Comparison of ENCODE assay signal across 8 cellular contexts in the genomic region with DNA sequence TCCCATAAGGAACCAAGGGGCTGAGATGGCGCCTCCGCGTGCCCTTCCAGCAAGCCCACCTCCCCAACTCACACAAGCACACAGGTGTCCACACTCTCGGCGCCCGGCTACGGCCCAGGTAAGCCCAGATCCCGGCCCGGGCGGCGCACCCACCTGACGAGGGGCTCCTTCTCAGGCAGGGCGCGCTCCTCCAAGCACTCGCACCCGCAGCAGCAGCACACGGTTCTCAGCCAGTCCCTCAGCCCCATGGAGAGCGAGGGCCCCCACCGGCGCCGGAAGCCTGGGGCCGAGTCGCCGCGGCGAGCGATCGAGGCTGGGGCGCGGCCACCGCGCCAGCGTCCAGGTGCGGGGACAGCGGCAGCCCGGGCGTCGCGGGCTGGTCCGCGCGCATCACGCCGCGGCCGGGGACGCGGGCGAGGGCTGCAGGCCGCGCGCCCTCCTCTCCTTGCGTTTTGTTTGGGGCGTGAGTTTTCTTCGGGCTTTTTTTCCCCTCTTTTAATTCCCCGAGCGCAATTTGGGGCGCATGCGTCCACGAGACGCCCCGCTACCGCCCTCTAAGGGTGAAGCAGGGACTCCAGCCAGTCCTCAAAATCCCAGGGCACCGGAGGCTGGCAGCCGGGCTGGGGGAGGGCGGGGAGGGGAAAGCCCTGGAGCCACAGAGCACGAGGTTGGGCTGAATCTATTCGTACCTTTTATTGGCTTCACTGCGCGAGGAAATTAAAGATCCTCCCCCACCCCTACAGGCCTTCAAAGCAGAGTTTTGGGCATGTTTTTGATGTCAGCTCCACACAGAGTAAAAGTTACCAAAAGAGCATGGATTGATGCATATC.
DNase-seq lines count a peak whose midpoint lies in the region; ATAC-seq, FAIRE-seq and TF ChIP-seq lines count a peak whose summit lies in the region.

A gene with protein sequence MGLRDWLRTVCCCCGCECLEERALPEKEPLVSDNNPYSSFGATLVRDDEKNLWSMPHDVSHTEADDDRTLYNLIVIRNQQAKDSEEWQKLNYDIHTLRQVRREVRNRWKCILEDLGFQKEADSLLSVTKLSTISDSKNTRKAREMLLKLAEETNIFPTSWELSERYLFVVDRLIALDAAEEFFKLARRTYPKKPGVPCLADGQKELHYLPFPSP (minus strand): TSS at position 472 of the 830 bp plus-strand sequence. CDS start 224 bp downstream, at position 248.

- no peak for TF ChIP-seq POLR2A in erythroblast (IDR thresholded peaks at IDR 0.05; ENCODE audit: low read length)

- ATAC-seq in GM21447 (IDR thresholded peaks at IDR 0.05; ENCODE audit: unreplicated experiment), result peak; percentile 34

- TF ChIP-seq CTCF in D721Med (IDR thresholded peaks at IDR 0.05; ENCODE audit: insufficient read depth, missing control alignments), result peak; percentile 59
- TF ChIP-seq CTCF in OCI-LY3 (IDR thresholded peaks at IDR 0.05; ENCODE audit: low read depth, low read length), result peak; percentile 43

- H3K9ac ChIP-seq in HUES48 (ENCODE audit: low read depth, low read length) (peak within 1 kb of the TSS; percentile 93), OCI-LY3 (ENCODE audit: low read length) (peak within 1 kb of the TSS; percentile 97), mucosa of stomach (ENCODE audit: low read length) (peak within 1 kb of the TSS; percentile 85)

- H3K36me3 ChIP-seq in HUES48 (ENCODE audit: control insufficient read depth, insufficient read depth, low read length) (no peaks in the 10 kb centered on the region), OCI-LY3 (replicated peaks; ENCODE audit: low read depth, low read length) (peaks cover 12% of the 10 kb centered on the region), mucosa of stomach (ENCODE audit: control insufficient read depth, insufficient read depth, low read length) (no peaks in the 10 kb centered on the region)

- H3K4me1 ChIP-seq in HUES48 (ENCODE audit: control insufficient read depth, insufficient read depth, low read length), result peaks cover 2% of the 10 kb centered on the region; the same call in 1 of the 2 replicates
- H3K4me1 ChIP-seq in OCI-LY3 (ENCODE audit: low read length), result peaks cover 64% of the 10 kb centered on the region
- H3K4me1 ChIP-seq in mucosa of stomach (ENCODE audit: control insufficient read depth, insufficient read depth, low read length), result no peaks in the 10 kb centered on the region

- H4K20me1 ChIP-seq in OCI-LY3 (ENCODE audit: insufficient read depth, low read length), result peaks cover 18% of the 10 kb centered on the region

- H2AFZ ChIP-seq in OCI-LY3 (ENCODE audit: low read depth, low read length), result no peak within 1 kb of the TSS

- H3K4me2 ChIP-seq in OCI-LY3 (ENCODE audit: low read length), result peak within 1 kb of the TSS; percentile 95

- peak; percentile 64 for DNase-seq in D721Med (ENCODE audit: insufficient read length, low spot score)
- peak; percentile 81 for DNase-seq in activated T-cell treated with anti-CD3 and anti-CD28 coated beads for 24 hours (ENCODE audit: low read depth)
- DNase-seq in erythroblast (lab: John Stamatoyannopoulos, UW), result peak; percentile 82 to 85
- DNase-seq in stimulated activated CD8-positive, alpha-beta memory T cell treated with anti-CD3 and anti-CD28 coated beads, Interleukin-4, amount 100 ng/mL, for 4 hours (ENCODE audit: low read depth in 2 of 2, low spot score in 1 of 2), result peak; percentile 61 to 66

- H3K9me3 ChIP-seq in HUES48 (ENCODE audit: control insufficient read depth, insufficient read depth, low read length) (no peaks in the 10 kb centered on the region), OCI-LY3 (ENCODE audit: insufficient read depth, low read length) (no peaks in the 10 kb centered on the region), mucosa of stomach (ENCODE audit: control insufficient read depth, low read length) (no peaks in the 10 kb centered on the region)

- no peaks in the 10 kb centered on the region for H3K27me3 ChIP-seq in HUES48 (ENCODE audit: control insufficient read depth, insufficient read depth, low read length)
- no peaks in the 10 kb centered on the region for H3K27me3 ChIP-seq in OCI-LY3 (ENCODE audit: low read depth, low read length)
- H3K27me3 ChIP-seq in mucosa of stomach (ENCODE audit: control insufficient read depth, insufficient read depth, low read length), result no peaks in the 10 kb centered on the region

- H3K27ac ChIP-seq in HUES48 (ENCODE audit: low read depth, low read length) (peak within 1 kb of the TSS; percentile 68), OCI-LY3 (ENCODE audit: low read length) (peak within 1 kb of the TSS; percentile 85)

- H3K79me2 ChIP-seq in OCI-LY3 (ENCODE audit: low read length), result peaks cover 64% of the 10 kb centered on the region

- no peak for FAIRE-seq in D721Med (lab: Jason Lieb, UNC)

- peak within 1 kb of the TSS; percentile 88 for H3K4me3 ChIP-seq in HUES48 (ENCODE audit: low read depth, low read length)
- peak within 1 kb of the TSS; percentile 98 for H3K4me3 ChIP-seq in OCI-LY3 (ENCODE audit: low read length)
- peak within 1 kb of the TSS; percentile 22 for H3K4me3 ChIP-seq in mucosa of stomach (ENCODE audit: low read length)

Comparison
In these comparisons a context has a peak if more than half of its experiments do, and no peak if none do; other contexts are left out.
1. Peak in every context shown above with its lines: DNase-seq, ATAC-seq, H3K4me3 ChIP-seq and H3K27ac ChIP-seq.
2. H3K4me3 ChIP-seq: peak in every context shown above with its lines; median percentile 98 in OCI-LY3; 88 in HUES48; 22 in mucosa of stomach.